Comparison of ENCODE assay signal across 8 cellular contexts in genomic region chr20:50193851-50194830, GRCh38.
DNase-seq lines count a peak whose midpoint lies in the region; ATAC-seq and TF ChIP-seq lines count a peak whose summit lies in the region.

No MANE protein-coding gene starts in this region.

- no peak for ATAC-seq in GM19023 (IDR thresholded peaks at IDR 0.05; ENCODE audit: unreplicated experiment)

- H2AFZ ChIP-seq in SU-DHL-6 (ENCODE audit: low read depth, low read length, severe bottlenecking): no peak overlapping the region

- H3K4me3 ChIP-seq in SU-DHL-6 (ENCODE audit: insufficient read depth, low read length, poor library complexity, severe bottlenecking): no peak overlapping the region
- H3K4me3 ChIP-seq in fibroblast of pulmonary artery (replicated peaks; ENCODE audit: low read depth, low read length): peak overlapping the region; percentile 100

- no peaks in the 10 kb centered on the region for H4K20me1 ChIP-seq in SU-DHL-6 (ENCODE audit: low read depth, low read length)

- no peak overlapping the region for H3K27ac ChIP-seq in SU-DHL-6 (ENCODE audit: low read depth, low read length)

- no peak for TF ChIP-seq CTCF in SU-DHL-6 (IDR thresholded peaks at IDR 0.05; ENCODE audit: insufficient read depth, low read length, poor library complexity, severe bottlenecking)
- TF ChIP-seq CTCF in fibroblast of pulmonary artery (IDR thresholded peaks at IDR 0.05; ENCODE audit: low read length, missing control alignments): no peak

- DNase-seq in EH (ENCODE audit: low read depth): peak; percentile 60
- peak; percentile 43 for DNase-seq in fibroblast of pulmonary artery (ENCODE audit: low read depth)
- DNase-seq in putamen (ENCODE audit: low spot score): peak; percentile 32
- no peak for DNase-seq in NCI-H226
- no peak for DNase-seq in NCI-H1436 (lab: John Stamatoyannopoulos, UW)
- no peak for DNase-seq in dedifferentiated amniotic fluid mesenchymal stem cell (ENCODE audit: extremely low spot score)

- no peaks in the 10 kb centered on the region for H3K36me3 ChIP-seq in SU-DHL-6 (ENCODE audit: low read length)

- no peaks in the 10 kb centered on the region for H3K27me3 ChIP-seq in SU-DHL-6 (ENCODE audit: low read length)

- no peaks in the 10 kb centered on the region for H3K9me3 ChIP-seq in SU-DHL-6 (ENCODE audit: insufficient read depth, low read length)

- no peak overlapping the region for H3K9ac ChIP-seq in SU-DHL-6 (ENCODE audit: low read length)

- H3K4me2 ChIP-seq in SU-DHL-6 (ENCODE audit: low read depth, low read length, poor library complexity, severe bottlenecking): peak overlapping the region; percentile 100

- H3K79me2 ChIP-seq in SU-DHL-6 (ENCODE audit: insufficient read depth, low read length): peaks cover 19% of the 10 kb centered on the region

- H3F3A ChIP-seq in SU-DHL-6 (ENCODE audit: insufficient read depth): peaks cover 5% of the 10 kb centered on the region

- no peaks in the 10 kb centered on the region for H3K9me2 ChIP-seq in SU-DHL-6 (replicated peaks; ENCODE audit: insufficient read depth, low read length)

Comparison
In these comparisons a context has a peak if more than half of its experiments do, and no peak if none do; other contexts are left out.
1. DNase-seq: peak in EH (single experiment), fibroblast of pulmonary artery (single experiment) and putamen (single experiment); none in NCI-H226 (single experiment), NCI-H1436 (single experiment) and dedifferentiated amniotic fluid mesenchymal stem cell (single experiment).